ENCODE assay signal across 1 cellular context in genomic region chr3:52492059-52492458, GRCh38.
TF ChIP-seq lines count a peak whose summit lies in the region.

No MANE protein-coding gene starts in this region.

TF ChIP-seq in GM23338, 12 proteins besides CTCF, POLR2A, EP300 and RAD21 (continued from another document):
- TF ChIP-seq, protein P1, sequence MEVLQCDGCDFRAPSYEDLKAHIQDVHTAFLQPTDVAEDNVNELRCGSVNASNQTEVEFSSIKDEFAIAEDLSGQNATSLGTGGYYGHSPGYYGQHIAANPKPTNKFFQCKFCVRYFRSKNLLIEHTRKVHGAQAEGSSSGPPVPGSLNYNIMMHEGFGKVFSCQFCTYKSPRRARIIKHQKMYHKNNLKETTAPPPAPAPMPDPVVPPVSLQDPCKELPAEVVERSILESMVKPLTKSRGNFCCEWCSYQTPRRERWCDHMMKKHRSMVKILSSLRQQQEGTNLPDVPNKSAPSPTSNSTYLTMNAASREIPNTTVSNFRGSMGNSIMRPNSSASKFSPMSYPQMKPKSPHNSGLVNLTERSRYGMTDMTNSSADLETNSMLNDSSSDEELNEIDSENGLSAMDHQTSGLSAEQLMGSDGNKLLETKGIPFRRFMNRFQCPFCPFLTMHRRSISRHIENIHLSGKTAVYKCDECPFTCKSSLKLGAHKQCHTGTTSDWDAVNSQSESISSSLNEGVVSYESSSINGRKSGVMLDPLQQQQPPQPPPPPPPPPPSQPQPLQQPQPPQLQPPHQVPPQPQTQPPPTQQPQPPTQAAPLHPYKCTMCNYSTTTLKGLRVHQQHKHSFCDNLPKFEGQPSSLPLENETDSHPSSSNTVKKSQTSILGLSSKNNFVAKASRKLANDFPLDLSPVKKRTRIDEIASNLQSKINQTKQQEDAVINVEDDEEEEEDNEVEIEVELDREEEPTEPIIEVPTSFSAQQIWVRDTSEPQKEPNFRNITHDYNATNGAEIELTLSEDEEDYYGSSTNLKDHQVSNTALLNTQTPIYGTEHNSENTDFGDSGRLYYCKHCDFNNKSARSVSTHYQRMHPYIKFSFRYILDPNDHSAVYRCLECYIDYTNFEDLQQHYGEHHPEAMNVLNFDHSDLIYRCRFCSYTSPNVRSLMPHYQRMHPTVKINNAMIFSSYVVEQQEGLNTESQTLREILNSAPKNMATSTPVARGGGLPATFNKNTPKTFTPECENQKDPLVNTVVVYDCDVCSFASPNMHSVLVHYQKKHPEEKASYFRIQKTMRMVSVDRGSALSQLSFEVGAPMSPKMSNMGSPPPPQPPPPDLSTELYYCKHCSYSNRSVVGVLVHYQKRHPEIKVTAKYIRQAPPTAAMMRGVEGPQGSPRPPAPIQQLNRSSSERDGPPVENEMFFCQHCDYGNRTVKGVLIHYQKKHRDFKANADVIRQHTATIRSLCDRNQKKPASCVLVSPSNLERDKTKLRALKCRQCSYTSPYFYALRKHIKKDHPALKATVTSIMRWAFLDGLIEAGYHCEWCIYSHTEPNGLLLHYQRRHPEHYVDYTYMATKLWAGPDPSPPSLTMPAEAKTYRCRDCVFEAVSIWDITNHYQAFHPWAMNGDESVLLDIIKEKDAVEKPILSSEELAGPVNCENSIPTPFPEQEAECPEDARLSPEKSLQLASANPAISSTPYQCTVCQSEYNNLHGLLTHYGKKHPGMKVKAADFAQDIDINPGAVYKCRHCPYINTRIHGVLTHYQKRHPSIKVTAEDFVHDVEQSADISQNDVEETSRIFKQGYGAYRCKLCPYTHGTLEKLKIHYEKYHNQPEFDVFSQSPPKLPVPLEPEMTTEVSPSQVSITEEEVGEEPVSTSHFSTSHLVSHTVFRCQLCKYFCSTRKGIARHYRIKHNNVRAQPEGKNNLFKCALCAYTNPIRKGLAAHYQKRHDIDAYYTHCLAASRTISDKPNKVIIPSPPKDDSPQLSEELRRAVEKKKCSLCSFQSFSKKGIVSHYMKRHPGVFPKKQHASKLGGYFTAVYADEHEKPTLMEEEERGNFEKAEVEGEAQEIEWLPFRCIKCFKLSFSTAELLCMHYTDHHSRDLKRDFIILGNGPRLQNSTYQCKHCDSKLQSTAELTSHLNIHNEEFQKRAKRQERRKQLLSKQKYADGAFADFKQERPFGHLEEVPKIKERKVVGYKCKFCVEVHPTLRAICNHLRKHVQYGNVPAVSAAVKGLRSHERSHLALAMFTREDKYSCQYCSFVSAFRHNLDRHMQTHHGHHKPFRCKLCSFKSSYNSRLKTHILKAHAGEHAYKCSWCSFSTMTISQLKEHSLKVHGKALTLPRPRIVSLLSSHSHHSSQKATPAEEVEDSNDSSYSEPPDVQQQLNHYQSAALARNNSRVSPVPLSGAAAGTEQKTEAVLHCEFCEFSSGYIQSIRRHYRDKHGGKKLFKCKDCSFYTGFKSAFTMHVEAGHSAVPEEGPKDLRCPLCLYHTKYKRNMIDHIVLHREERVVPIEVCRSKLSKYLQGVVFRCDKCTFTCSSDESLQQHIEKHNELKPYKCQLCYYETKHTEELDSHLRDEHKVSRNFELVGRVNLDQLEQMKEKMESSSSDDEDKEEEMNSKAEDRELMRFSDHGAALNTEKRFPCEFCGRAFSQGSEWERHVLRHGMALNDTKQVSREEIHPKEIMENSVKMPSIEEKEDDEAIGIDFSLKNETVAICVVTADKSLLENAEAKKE (CRISPR knock-in tag; IDR thresholded peaks at IDR 0.05) = no peak
- TF ChIP-seq CREB1 (CRISPR knock-in tag; IDR thresholded peaks at IDR 0.05; ENCODE audit: low read depth) = no peak
- TF ChIP-seq NANOG (IDR thresholded peaks at IDR 0.05; ENCODE audit: borderline replicate concordance) = no peak
- no peak for TF ChIP-seq EZH2phosphoT487 (IDR thresholded peaks at IDR 0.05; ENCODE audit: unreplicated experiment)
- TF ChIP-seq ETS1 (IDR thresholded peaks at IDR 0.05) = no peak
- no peak for TF ChIP-seq STAT1 (IDR thresholded peaks at IDR 0.05; ENCODE audit: unreplicated experiment)
- no peak for TF ChIP-seq ZNF331 (CRISPR knock-in tag; IDR thresholded peaks at IDR 0.05; ENCODE audit: low read depth)
- TF ChIP-seq JUNB (IDR thresholded peaks at IDR 0.05; ENCODE audit: unreplicated experiment) = no peak
- no peak for TF ChIP-seq POLR2AphosphoS5 (IDR thresholded peaks at IDR 0.05; ENCODE audit: low read depth)
- TF ChIP-seq, protein P2, sequence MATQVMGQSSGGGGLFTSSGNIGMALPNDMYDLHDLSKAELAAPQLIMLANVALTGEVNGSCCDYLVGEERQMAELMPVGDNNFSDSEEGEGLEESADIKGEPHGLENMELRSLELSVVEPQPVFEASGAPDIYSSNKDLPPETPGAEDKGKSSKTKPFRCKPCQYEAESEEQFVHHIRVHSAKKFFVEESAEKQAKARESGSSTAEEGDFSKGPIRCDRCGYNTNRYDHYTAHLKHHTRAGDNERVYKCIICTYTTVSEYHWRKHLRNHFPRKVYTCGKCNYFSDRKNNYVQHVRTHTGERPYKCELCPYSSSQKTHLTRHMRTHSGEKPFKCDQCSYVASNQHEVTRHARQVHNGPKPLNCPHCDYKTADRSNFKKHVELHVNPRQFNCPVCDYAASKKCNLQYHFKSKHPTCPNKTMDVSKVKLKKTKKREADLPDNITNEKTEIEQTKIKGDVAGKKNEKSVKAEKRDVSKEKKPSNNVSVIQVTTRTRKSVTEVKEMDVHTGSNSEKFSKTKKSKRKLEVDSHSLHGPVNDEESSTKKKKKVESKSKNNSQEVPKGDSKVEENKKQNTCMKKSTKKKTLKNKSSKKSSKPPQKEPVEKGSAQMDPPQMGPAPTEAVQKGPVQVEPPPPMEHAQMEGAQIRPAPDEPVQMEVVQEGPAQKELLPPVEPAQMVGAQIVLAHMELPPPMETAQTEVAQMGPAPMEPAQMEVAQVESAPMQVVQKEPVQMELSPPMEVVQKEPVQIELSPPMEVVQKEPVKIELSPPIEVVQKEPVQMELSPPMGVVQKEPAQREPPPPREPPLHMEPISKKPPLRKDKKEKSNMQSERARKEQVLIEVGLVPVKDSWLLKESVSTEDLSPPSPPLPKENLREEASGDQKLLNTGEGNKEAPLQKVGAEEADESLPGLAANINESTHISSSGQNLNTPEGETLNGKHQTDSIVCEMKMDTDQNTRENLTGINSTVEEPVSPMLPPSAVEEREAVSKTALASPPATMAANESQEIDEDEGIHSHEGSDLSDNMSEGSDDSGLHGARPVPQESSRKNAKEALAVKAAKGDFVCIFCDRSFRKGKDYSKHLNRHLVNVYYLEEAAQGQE (IDR thresholded peaks at IDR 0.05; ENCODE audit: unreplicated experiment) = no peak
- TF ChIP-seq EZH2 (IDR thresholded peaks at IDR 0.05; ENCODE audit: low read depth, unreplicated experiment) = no peak
